In genomic region chr1:172380441-172381244, GRCh38 we compare ENCODE assay signal across 9 cellular contexts. TPM values are rescaled to one million over a fixed set of nuclear protein-coding genes. Genes with fewer than 3 reads are reported as not detected.
A peak's percentile ranks its signal among the peaks of the same experiment; 100 is the strongest.
DNase-seq lines count a peak whose midpoint lies in the region; ATAC-seq lines count a peak whose summit lies in the region.
"Had no signal": no experiment of that assay in that cellular context is flagged by ENCODE, and none has a peak within 500 bp of the region (broad histone marks: within the 10 kb centered on the region; RNA-seq: fewer than 3 reads in every experiment).

No MANE protein-coding gene starts in this region.

- intact Hi-C loops in activated CD4-positive, alpha-beta T cell treated with anti-CD3 and anti-CD28 coated beads, Interleukin-2, amount 10 ng/mL, durations not matched to agents 24 days and 14 days (cut with micrococcal nuclease), result loop anchor here (1.0 to 2.0 kb wide), 3 partner anchors 14 to 42 kb away; no protein-coding TSS in a partner anchor

- peak overlapping the region; percentile 82 for H3K27ac ChIP-seq in SJCRH30
- H3K27ac ChIP-seq in mesodermal cell (ENCODE audit: low read depth, low read length, severe bottlenecking), result peak overlapping the region; percentile 52

- WGBS in mesodermal cell (ENCODE audit: insufficient coverage in 2 of 2), 2 experiments, result no CpG with 5 or more reads among the region's 6 CpGs

- H3K27me3 Mint-ChIP-seq in activated CD4-positive, alpha-beta T cell treated with anti-CD3 and anti-CD28 coated beads, Interleukin-2, amount 10 ng/mL, durations not matched to agents 24 days and 14 days, result no peaks in the 10 kb centered on the region

- ATAC-seq in HG02852 (IDR thresholded peaks at IDR 0.05; ENCODE audit: unreplicated experiment), result peak; percentile 95

- no peaks in the 10 kb centered on the region for H3K9me3 ChIP-seq in SJCRH30 (replicated peaks)
- H3K9me3 ChIP-seq in mesodermal cell (ENCODE audit: control insufficient read depth, low read length), result no peaks in the 10 kb centered on the region
- H3K9me3 ChIP-seq: thoracic aorta had no signal

- H3K4me1 ChIP-seq in SJCRH30 (peaks cover 40% of the 10 kb centered on the region), mesodermal cell (ENCODE audit: control insufficient read depth, insufficient read depth, low read length, poor library complexity, severe bottlenecking) (peaks cover 37% of the 10 kb centered on the region)

- DNase-seq in activated CD4-positive, alpha-beta T cell treated with anti-CD3 and anti-CD28 coated beads, Interleukin-2, amount 10 ng/mL, durations not matched to agents 24 days and 14 days, result peak; percentile 80
- no peak for DNase-seq in activated CD4-positive, alpha-beta T cell treated with anti-CD3 and anti-CD28 coated beads, Interleukin-2, amount 50 U/mL, for 48 hours
- DNase-seq in SJCRH30, result peak in 1 of 2 experiments; percentile 29
- no peak for DNase-seq in amygdala (lab: John Stamatoyannopoulos, UW)
- DNase-seq in SHP77 treated with DMSO at 0.1 percent for 48 hours (lab: John Stamatoyannopoulos, UW), result no peak
- DNase-seq in NCI-H2227 (lab: John Stamatoyannopoulos, UW; ENCODE audit: unreplicated experiment), result no peak

- peak overlapping the region; percentile 57 for H3K4me3 Mint-ChIP-seq in activated CD4-positive, alpha-beta T cell treated with anti-CD3 and anti-CD28 coated beads, Interleukin-2, amount 10 ng/mL, durations not matched to agents 24 days and 14 days

- H3K4me3 ChIP-seq in SJCRH30 (no peak overlapping the region), mesodermal cell (ENCODE audit: extremely low read depth, insufficient read depth, low read length, poor library complexity, severe bottlenecking) (no peak overlapping the region)
- H3K4me3 ChIP-seq: thoracic aorta had no signal

- H3K36me3 Mint-ChIP-seq in activated CD4-positive, alpha-beta T cell treated with anti-CD3 and anti-CD28 coated beads, Interleukin-2, amount 10 ng/mL, durations not matched to agents 24 days and 14 days (ENCODE audit: low read depth), result peaks cover 3% of the 10 kb centered on the region

- H3K4me1 Mint-ChIP-seq in activated CD4-positive, alpha-beta T cell treated with anti-CD3 and anti-CD28 coated beads, Interleukin-2, amount 10 ng/mL, durations not matched to agents 24 days and 14 days, result peaks cover 18% of the 10 kb centered on the region

- no peaks in the 10 kb centered on the region for H3K36me3 ChIP-seq in SJCRH30
- H3K36me3 ChIP-seq in mesodermal cell (ENCODE audit: control insufficient read depth, insufficient read depth, low read length), result no peaks in the 10 kb centered on the region
- H3K36me3 ChIP-seq: thoracic aorta had no signal

- H3K27me3 ChIP-seq in SJCRH30, result no peaks in the 10 kb centered on the region

- peaks cover 7% of the 10 kb centered on the region for H3K9me3 Mint-ChIP-seq in activated CD4-positive, alpha-beta T cell treated with anti-CD3 and anti-CD28 coated beads, Interleukin-2, amount 10 ng/mL, durations not matched to agents 24 days and 14 days

- peak overlapping the region; percentile 86 for H3K27ac Mint-ChIP-seq in activated CD4-positive, alpha-beta T cell treated with anti-CD3 and anti-CD28 coated beads, Interleukin-2, amount 10 ng/mL, durations not matched to agents 24 days and 14 days

RNA-seq across cellular contexts. Expression of gene C1orf105, which starts 39.8 kb away (rescaled TPM):
- not detected in 2 replicates for total RNA-seq in activated CD4-positive, alpha-beta T cell treated with anti-CD3 and anti-CD28 coated beads, Interleukin-2, amount 10 ng/mL, durations not matched to agents 24 days and 14 days
- 17.7 and 21.0 TPM in 2 replicates for total RNA-seq in SJCRH30 (2014; rRNA removed; shearing (Covaris generic))
- 0.48 TPM for polyA plus RNA-seq in mesodermal cell (2013, experiment 1 of 2)
- 1.2 TPM for polyA plus RNA-seq in mesodermal cell (2013, experiment 2 of 2)
- total RNA-seq: thoracic aorta had no signal

Comparison
In these comparisons a context has a peak if more than half of its experiments do, and no peak if none do; other contexts are left out.
1. RNA of gene C1orf105, which starts 39.8 kb away (total RNA-seq): 17.7 to 21.0 TPM in SJCRH30; not detected in activated CD4-positive, alpha-beta T cell treated with anti-CD3 and anti-CD28 coated beads, Interleukin-2, amount 10 ng/mL, durations not matched to agents 24 days and 14 days; every median in the first group is over 10 times any median in the second.